Comparison of ENCODE assay signal across 17 cellular contexts in the genomic region with DNA sequence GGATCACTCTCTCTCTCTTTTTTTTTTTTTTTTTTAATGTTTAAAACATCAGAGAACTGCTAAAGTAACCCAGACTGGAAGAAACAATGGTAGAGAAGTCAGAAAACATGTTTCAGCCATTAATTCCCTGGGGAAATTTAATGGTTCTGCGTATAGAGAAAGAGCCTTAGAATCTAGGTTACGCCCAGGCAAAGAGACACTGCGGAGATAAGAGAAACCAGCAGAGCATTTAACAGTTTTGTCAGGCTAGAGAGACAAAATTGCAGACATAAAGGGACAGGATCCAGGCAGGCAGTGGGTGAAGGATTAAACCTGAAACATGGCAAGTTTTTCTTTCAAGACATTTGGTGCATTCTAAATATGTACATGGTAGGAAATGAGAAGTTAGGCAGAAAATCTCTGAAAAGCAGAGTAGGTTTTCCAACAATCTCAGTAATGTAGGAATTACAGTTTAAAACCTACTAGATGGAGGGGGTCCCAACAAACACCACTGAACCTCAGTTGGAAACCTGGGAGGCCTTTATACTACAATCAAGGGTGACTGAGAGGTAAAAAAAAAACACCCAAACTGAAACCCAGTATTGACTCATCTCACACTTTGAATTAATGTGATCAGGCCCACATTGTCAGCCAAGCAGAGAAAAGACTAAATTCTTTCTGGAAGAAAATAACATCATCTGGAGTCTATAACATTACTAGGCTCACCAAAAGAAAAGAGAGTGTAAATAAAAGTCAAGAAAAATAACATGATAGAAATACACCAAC.
DNase-seq lines count a peak whose midpoint lies in the region; ATAC-seq and TF ChIP-seq lines count a peak whose summit lies in the region.
"Had no signal": no experiment of that assay in that cellular context is flagged by ENCODE, and none has a peak within 500 bp of the region (broad histone marks: within the 10 kb centered on the region; RNA-seq: fewer than 3 reads in every experiment).

No MANE protein-coding gene starts in this region.

- H3K36me3 ChIP-seq in osteoblast (ENCODE audit: insufficient read depth, low read length) (no peaks in the 10 kb centered on the region), brain microvascular endothelial cell (replicated peaks) (no peaks in the 10 kb centered on the region)
- H3K36me3 ChIP-seq: suprapubic skin had no signal

- no peaks in the 10 kb centered on the region for H4K20me1 ChIP-seq in osteoblast (ENCODE audit: insufficient read depth, low read length)

- no peaks in the 10 kb centered on the region for H3K79me2 ChIP-seq in osteoblast (ENCODE audit: insufficient read depth, low read length)

- peak; percentile 93 for ATAC-seq in GM18870 (IDR thresholded peaks at IDR 0.05; ENCODE audit: unreplicated experiment)
- ATAC-seq in GM21529 (IDR thresholded peaks at IDR 0.05; ENCODE audit: unreplicated experiment) = peak; percentile 86
- peak; percentile 68 for ATAC-seq in HG03196 (IDR thresholded peaks at IDR 0.05; ENCODE audit: unreplicated experiment)
- ATAC-seq in HG02970 (IDR thresholded peaks at IDR 0.05; ENCODE audit: low FRiP score, unreplicated experiment) = no peak
- ATAC-seq: activated CD4-positive, CD25-positive, alpha-beta regulatory T cell treated with anti-CD3 and anti-CD28 coated beads, Interleukin-2, amount 50 U/mL, for 24 hours; activated naive CD8-positive, alpha-beta T cell treated with anti-CD3 and anti-CD28 coated beads, Interleukin-2, amount 50 U/mL, for 24 hours; Panc1 had no signal

- H2AFZ ChIP-seq in osteoblast (ENCODE audit: low read length) = no peak overlapping the region

- no peaks in the 10 kb centered on the region for H3K4me1 ChIP-seq in osteoblast (ENCODE audit: insufficient read depth, low read length)
- H3K4me1 ChIP-seq: suprapubic skin had no signal

- H3K4me2 ChIP-seq in osteoblast (ENCODE audit: insufficient read depth, low read length) = no peak overlapping the region

- H3K4me3 ChIP-seq in osteoblast (ENCODE audit: insufficient read depth, low read length) = no peak overlapping the region
- no peak overlapping the region for H3K4me3 ChIP-seq in brain microvascular endothelial cell (ENCODE audit: low read depth, low read length)
- H3K4me3 ChIP-seq: suprapubic skin had no signal

- in situ Hi-C loops in brain microvascular endothelial cell (cut with HindIII; ENCODE audit: low pct_ligation_motif_present, low sequenced_read_pairs) = no loop called here

- H3K27ac ChIP-seq in osteoblast (ENCODE audit: low read depth, low read length) = no peak overlapping the region
- H3K27ac ChIP-seq in brain microvascular endothelial cell = no peak overlapping the region
- H3K27ac ChIP-seq: epithelial cell of prostate, suprapubic skin had no signal

- H3K27me3 ChIP-seq in osteoblast (ENCODE audit: insufficient read depth, low read length) (no peaks in the 10 kb centered on the region), brain microvascular endothelial cell (replicated peaks) (no peaks in the 10 kb centered on the region)
- H3K27me3 ChIP-seq: suprapubic skin had no signal

- peak; percentile 22 for DNase-seq in osteoblast (ENCODE audit: insufficient read length, low spot score, missing footprints)
- no peak for DNase-seq in NCI-H2107 treated with DMSO at 0.1 percent for 48 hours (lab: John Stamatoyannopoulos, UW; ENCODE audit: unreplicated experiment)
- DNase-seq in brain microvascular endothelial cell = no peak
- DNase-seq: activated CD8-positive, alpha-beta memory T cell treated with anti-CD3 and anti-CD28 coated beads, Interleukin-2, amount 50 U/mL, for 4 hours; activated naive CD8-positive, alpha-beta T cell treated with anti-CD3 and anti-CD28 coated beads, Interleukin-2, amount 50 U/mL, for 24 hours; CD4-positive, CD25-positive, alpha-beta regulatory T cell; NCI-H1048; NCI-H524; stimulated activated CD4-positive, alpha-beta T cell treated with anti-CD3 and anti-CD28 coated beads, Interleukin-12 subunit alpha, Interleukin-12 subunit beta, amount 100 ng/mL, for 4 hours had no signal

- H3K9me3 ChIP-seq in osteoblast (ENCODE audit: low read depth, low read length) = no peaks in the 10 kb centered on the region
- H3K9me3 ChIP-seq: suprapubic skin had no signal

- TF ChIP-seq CTCF in osteoblast (IDR thresholded peaks at IDR 0.05; ENCODE audit: extremely low read depth, low read depth, low read length) = no peak
- TF ChIP-seq CTCF in brain microvascular endothelial cell (IDR thresholded peaks at IDR 0.05; ENCODE audit: low read depth, low read length, missing control alignments) = no peak
